16 cellular contexts compared by ENCODE assay signal in genomic region chr14:89592961-89593360, GRCh38.
"Had no signal": no experiment of that assay in that cellular context is flagged by ENCODE, and none has a peak within 500 bp of the region (broad histone marks: within the 10 kb centered on the region; RNA-seq: fewer than 3 reads in every experiment).

No MANE protein-coding gene starts in this region.

- H3K4me1 Mint-ChIP-seq: neural progenitor cell had no signal

- ATAC-seq: left colon; natural killer cell treated with Interleukin-12 subunit alpha and Interleukin-12 subunit beta and Interleukin-15 and Interleukin-18, amount 100 ng/mL, for 72 hours; stimulated activated naive CD8-positive, alpha-beta T cell treated with anti-CD3 and anti-CD28 coated beads, Interleukin-15, amount 100 ng/mL, for 72 hours had no signal

- H3K27me3 Mint-ChIP-seq: natural killer cell treated with Interleukin-12 subunit alpha and Interleukin-12 subunit beta and Interleukin-15 and Interleukin-18, amount 100 ng/mL, for 72 hours; stimulated activated naive CD8-positive, alpha-beta T cell treated with anti-CD3 and anti-CD28 coated beads, Interleukin-15, amount 100 ng/mL, for 72 hours had no signal

- H3K4me3 Mint-ChIP-seq: endodermal cell; natural killer cell treated with Interleukin-12 subunit alpha and Interleukin-12 subunit beta and Interleukin-15 and Interleukin-18, amount 100 ng/mL, for 72 hours; neural progenitor cell; stimulated activated naive CD8-positive, alpha-beta T cell treated with anti-CD3 and anti-CD28 coated beads, Interleukin-15, amount 100 ng/mL, for 72 hours had no signal

- H3K27ac Mint-ChIP-seq: endodermal cell, neural progenitor cell had no signal

- H3K36me3 Mint-ChIP-seq: neural progenitor cell had no signal

- DNase-seq: cerebellar nuclear complex; effector CD4-positive, alpha-beta T cell; endodermal cell; foreskin melanocyte; head of caudate nucleus; kidney; left colon; nucleus accumbens; ovary; small intestine; stimulated activated CD4-positive, alpha-beta T cell treated with anti-CD3 and anti-CD28 coated beads, Interleukin-12 subunit alpha, Interleukin-12 subunit beta, amount 100 ng/mL, for 4 hours; stimulated activated CD4-positive, alpha-beta T cell treated with anti-CD3 and anti-CD28 coated beads, Interleukin-2, amount 100 ng/mL, for 48 hours; stimulated activated naive CD8-positive, alpha-beta T cell treated with anti-CD3 and anti-CD28 coated beads, Interleukin-15, amount 100 ng/mL, for 72 hours; testis had no signal
